Comparison of ENCODE assay signal across 8 cellular contexts in genomic region chr16:8660841-8661301, GRCh38. TPM values are rescaled to one million over a fixed set of nuclear protein-coding genes. Genes with fewer than 3 reads are reported as not detected.
DNase-seq lines count a peak whose midpoint lies in the region; ATAC-seq and TF ChIP-seq lines count a peak whose summit lies in the region.

No MANE protein-coding gene starts in this region.

- H3K27me3 ChIP-seq in thyroid gland, result no peaks in the 10 kb centered on the region

- 15 to 18% methylated on average over 8 to 10 of the region's 13 CpGs for WGBS in thyroid gland, 2 donors

- no peak for TF ChIP-seq POLR2A in erythroblast (IDR thresholded peaks at IDR 0.05; ENCODE audit: low read length)
- no peak for TF ChIP-seq POLR2A in thyroid gland (IDR thresholded peaks at IDR 0.05)

- peaks cover 4 to 23% of the 10 kb centered on the region in 2 donors for H3K4me1 ChIP-seq in thyroid gland

- no peak overlapping the region for H3K27ac ChIP-seq in thyroid gland

- TF ChIP-seq CTCF in thyroid gland (IDR thresholded peaks at IDR 0.05), result peak; percentile 34 to 87 (median 78)

- no peaks in the 10 kb centered on the region for H3K9me3 ChIP-seq in thyroid gland

- H3K4me3 ChIP-seq in thyroid gland (replicated peaks in 1 of 3), result no peak overlapping the region

- intact Hi-C loops in thyroid gland (cut with DNase I), result no loop called here

- DNase-seq in DMS 273 (lab: John Stamatoyannopoulos, UW; ENCODE audit: unreplicated experiment) (peak; percentile 90), NCI-H524 treated with DMSO at 0.1 percent for 48 hours (lab: John Stamatoyannopoulos, UW) (peak; percentile 9), erythroblast (lab: John Stamatoyannopoulos, UW) (peak; percentile 67 to 78), mucosa of gallbladder (ENCODE audit: low spot score) (peak; percentile 61), thyroid gland (peak; percentile 79 to 83), GM19240 (ENCODE audit: insufficient read length, low spot score) (no peak)
- DNase-seq in activated CD8-positive, alpha-beta memory T cell treated with anti-CD3 and anti-CD28 coated beads, Interleukin-2, amount 50 U/mL, for 4 hours, result peak; percentile 35

- peak; percentile 52 for ATAC-seq in HG02852 (IDR thresholded peaks at IDR 0.05; ENCODE audit: unreplicated experiment)

- H3K36me3 ChIP-seq in thyroid gland, result no peaks in the 10 kb centered on the region

RNA-seq across cellular contexts. Expression of gene ABAT, which starts 13.5 kb away (rescaled TPM):
- total RNA-seq in mucosa of gallbladder, result 26.0 TPM
- total RNA-seq in thyroid gland, result 10 to 100 TPM; 10.9 to 53.7 (median 35.9) TPM

RNA-seq across cellular contexts. Expression of gene METTL22, which starts 39.4 kb away (rescaled TPM):
- 23.8 TPM for total RNA-seq in mucosa of gallbladder
- 10 to 100 TPM; 16.5 to 43.2 (median 18.8) TPM for total RNA-seq in thyroid gland
